8 cellular contexts compared by ENCODE assay signal in the genomic region with DNA sequence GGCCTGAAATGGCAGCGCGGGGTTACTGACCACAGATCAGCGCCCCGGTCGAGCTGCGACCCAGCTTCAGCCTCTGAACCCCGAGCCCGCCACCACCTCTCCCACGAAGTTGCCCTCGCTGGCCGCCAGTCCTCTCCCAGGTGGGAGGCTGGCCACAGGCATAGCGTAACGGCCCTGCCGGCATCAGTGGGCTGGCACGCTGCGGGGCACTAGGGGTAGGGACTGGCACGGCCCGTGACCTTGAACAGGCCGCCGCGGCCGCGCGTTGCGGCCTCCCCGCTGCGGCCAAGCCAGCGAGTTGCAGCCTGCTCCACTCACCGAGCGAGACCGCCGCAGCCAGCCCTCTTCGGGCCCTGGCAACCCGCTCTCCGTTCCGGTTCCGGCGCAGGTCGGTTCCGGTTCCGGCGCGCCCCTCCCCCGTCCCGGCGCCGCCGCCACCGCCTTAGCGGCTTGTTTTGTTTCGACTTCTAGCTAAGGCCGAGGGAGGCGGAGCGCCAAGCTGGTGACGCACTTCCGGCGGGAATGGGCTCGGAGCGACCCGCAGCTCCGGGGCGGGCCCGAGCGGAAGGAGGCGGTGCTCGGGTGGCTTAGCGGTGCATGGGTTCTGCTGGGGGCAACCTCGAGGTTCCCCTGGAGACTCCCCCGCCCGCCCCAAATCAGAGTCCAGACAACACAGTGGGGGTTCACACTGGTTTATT. TPM values are rescaled to one million over a fixed set of nuclear protein-coding genes. Genes with fewer than 3 reads are reported as not detected.
A peak's percentile ranks its signal among the peaks of the same experiment; 100 is the strongest.
DNase-seq lines count a peak whose midpoint lies in the region; ATAC-seq and TF ChIP-seq lines count a peak whose summit lies in the region.

A gene with protein sequence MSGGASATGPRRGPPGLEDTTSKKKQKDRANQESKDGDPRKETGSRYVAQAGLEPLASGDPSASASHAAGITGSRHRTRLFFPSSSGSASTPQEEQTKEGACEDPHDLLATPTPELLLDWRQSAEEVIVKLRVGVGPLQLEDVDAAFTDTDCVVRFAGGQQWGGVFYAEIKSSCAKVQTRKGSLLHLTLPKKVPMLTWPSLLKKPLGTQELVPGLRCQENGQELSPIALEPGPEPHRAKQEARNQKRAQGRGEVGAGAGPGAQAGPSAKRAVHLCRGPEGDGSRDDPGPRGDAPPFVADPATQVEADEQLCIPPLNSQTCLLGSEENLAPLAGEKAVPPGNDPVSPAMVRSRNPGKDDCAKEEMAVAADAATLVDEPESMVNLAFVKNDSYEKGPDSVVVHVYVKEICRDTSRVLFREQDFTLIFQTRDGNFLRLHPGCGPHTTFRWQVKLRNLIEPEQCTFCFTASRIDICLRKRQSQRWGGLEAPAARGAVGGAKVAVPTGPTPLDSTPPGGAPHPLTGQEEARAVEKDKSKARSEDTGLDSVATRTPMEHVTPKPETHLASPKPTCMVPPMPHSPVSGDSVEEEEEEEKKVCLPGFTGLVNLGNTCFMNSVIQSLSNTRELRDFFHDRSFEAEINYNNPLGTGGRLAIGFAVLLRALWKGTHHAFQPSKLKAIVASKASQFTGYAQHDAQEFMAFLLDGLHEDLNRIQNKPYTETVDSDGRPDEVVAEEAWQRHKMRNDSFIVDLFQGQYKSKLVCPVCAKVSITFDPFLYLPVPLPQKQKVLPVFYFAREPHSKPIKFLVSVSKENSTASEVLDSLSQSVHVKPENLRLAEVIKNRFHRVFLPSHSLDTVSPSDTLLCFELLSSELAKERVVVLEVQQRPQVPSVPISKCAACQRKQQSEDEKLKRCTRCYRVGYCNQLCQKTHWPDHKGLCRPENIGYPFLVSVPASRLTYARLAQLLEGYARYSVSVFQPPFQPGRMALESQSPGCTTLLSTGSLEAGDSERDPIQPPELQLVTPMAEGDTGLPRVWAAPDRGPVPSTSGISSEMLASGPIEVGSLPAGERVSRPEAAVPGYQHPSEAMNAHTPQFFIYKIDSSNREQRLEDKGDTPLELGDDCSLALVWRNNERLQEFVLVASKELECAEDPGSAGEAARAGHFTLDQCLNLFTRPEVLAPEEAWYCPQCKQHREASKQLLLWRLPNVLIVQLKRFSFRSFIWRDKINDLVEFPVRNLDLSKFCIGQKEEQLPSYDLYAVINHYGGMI (N-terminal part only) (minus strand): TSS at position 386 of the 698 bp plus-strand sequence. CDS start 1,678 bp downstream, outside the sequence.

- H3K9me3 Mint-ChIP-seq in GM23338 = no peaks in the 10 kb centered on the region; the same call in 2 of the 3 replicates

- peaks cover 10% of the 10 kb centered on the region for H3K79me2 ChIP-seq in GM23338 (replicated peaks; ENCODE audit: insufficient read depth)

- H3K27me3 Mint-ChIP-seq in GM23338 (ENCODE audit: insufficient read depth, low read depth, poor library complexity) = peaks cover 7% of the 10 kb centered on the region

- H3K27ac ChIP-seq in GM23338 (ENCODE audit: low read depth) = peak within 1 kb of the TSS; percentile 98

- H3K27me3 ChIP-seq in GM23338 (ENCODE audit: insufficient read depth) = no peaks in the 10 kb centered on the region

- peak within 1 kb of the TSS; percentile 96 for H3K4me2 ChIP-seq in GM23338

- no peaks in the 10 kb centered on the region for H3K9me2 ChIP-seq in GM23338 (ENCODE audit: insufficient read depth)

- in situ Hi-C loops in SK-MEL-5 (cut with HindIII; ENCODE audit: low pct_unique_long_range_greater_than_20kb, low sequenced_read_pairs) = no loop called here

- peaks cover 6% of the 10 kb centered on the region for H3K36me3 ChIP-seq in GM23338 (ENCODE audit: insufficient read depth)

- peak within 1 kb of the TSS; percentile 87 for H3K4me3 Mint-ChIP-seq in GM23338

- H3K4me3 ChIP-seq in GM23338 = peak within 1 kb of the TSS; percentile 94

- H3K4me1 ChIP-seq in GM23338 (ENCODE audit: insufficient read depth) = peaks cover 4% of the 10 kb centered on the region; the same call in 1 of the 2 replicates

- no peak for TF ChIP-seq CTCF in GM23338 (conservative IDR thresholded peaks at IDR 0.05; ENCODE audit: low read depth in 2 of 2)

- peaks cover 35% of the 10 kb centered on the region for H3K36me3 Mint-ChIP-seq in GM23338 (ENCODE audit: low read depth)

- peak within 1 kb of the TSS; percentile 84; the same call in 1 of the 2 replicates for H2AFZ ChIP-seq in GM23338

- peaks cover 4% of the 10 kb centered on the region; the same call in 2 of the 3 replicates for H3K4me1 Mint-ChIP-seq in GM23338

- DNase-seq in ELR (ENCODE audit: low read depth) (peak; percentile 91), GM23338 (ENCODE audit: low spot score) (peak; percentile 97), M059J (ENCODE audit: low read depth) (peak; percentile 81), SK-MEL-5 (ENCODE audit: low read depth, low spot score) (peak; percentile 94), foreskin melanocyte (peak; percentile 86), non-pigmented ciliary epithelial cell (ENCODE audit: low read depth) (peak; percentile 49), superior temporal gyrus (ENCODE audit: extremely low spot score) (peak; percentile 97)
- peak; percentile 95 for DNase-seq in activated naive CD4-positive, alpha-beta T cell treated with Interleukin-2 at 50 U/mL for 16 hours

- peak within 1 kb of the TSS; percentile 83 for H3K27ac Mint-ChIP-seq in GM23338

- peak; percentile 97 for ATAC-seq in GM23338

- H3F3A ChIP-seq in GM23338 (replicated peaks; ENCODE audit: low read depth) = peaks cover 21% of the 10 kb centered on the region

- no peaks in the 10 kb centered on the region for H4K20me1 ChIP-seq in GM23338 (replicated peaks; ENCODE audit: insufficient read depth)

TF ChIP-seq in GM23338, 12 proteins besides CTCF, POLR2A, EP300 and RAD21 (continues in another document):
- TF ChIP-seq CREB1 (CRISPR knock-in tag; IDR thresholded peaks at IDR 0.05; ENCODE audit: low read depth) (peak; percentile 89), EZH2 (IDR thresholded peaks at IDR 0.05; ENCODE audit: low read depth, unreplicated experiment) (no peak), ZNF331 (CRISPR knock-in tag; IDR thresholded peaks at IDR 0.05; ENCODE audit: low read depth) (no peak), POLR2AphosphoS5 (IDR thresholded peaks at IDR 0.05; ENCODE audit: low read depth) (peak; percentile 80)
- TF ChIP-seq, protein P1, sequence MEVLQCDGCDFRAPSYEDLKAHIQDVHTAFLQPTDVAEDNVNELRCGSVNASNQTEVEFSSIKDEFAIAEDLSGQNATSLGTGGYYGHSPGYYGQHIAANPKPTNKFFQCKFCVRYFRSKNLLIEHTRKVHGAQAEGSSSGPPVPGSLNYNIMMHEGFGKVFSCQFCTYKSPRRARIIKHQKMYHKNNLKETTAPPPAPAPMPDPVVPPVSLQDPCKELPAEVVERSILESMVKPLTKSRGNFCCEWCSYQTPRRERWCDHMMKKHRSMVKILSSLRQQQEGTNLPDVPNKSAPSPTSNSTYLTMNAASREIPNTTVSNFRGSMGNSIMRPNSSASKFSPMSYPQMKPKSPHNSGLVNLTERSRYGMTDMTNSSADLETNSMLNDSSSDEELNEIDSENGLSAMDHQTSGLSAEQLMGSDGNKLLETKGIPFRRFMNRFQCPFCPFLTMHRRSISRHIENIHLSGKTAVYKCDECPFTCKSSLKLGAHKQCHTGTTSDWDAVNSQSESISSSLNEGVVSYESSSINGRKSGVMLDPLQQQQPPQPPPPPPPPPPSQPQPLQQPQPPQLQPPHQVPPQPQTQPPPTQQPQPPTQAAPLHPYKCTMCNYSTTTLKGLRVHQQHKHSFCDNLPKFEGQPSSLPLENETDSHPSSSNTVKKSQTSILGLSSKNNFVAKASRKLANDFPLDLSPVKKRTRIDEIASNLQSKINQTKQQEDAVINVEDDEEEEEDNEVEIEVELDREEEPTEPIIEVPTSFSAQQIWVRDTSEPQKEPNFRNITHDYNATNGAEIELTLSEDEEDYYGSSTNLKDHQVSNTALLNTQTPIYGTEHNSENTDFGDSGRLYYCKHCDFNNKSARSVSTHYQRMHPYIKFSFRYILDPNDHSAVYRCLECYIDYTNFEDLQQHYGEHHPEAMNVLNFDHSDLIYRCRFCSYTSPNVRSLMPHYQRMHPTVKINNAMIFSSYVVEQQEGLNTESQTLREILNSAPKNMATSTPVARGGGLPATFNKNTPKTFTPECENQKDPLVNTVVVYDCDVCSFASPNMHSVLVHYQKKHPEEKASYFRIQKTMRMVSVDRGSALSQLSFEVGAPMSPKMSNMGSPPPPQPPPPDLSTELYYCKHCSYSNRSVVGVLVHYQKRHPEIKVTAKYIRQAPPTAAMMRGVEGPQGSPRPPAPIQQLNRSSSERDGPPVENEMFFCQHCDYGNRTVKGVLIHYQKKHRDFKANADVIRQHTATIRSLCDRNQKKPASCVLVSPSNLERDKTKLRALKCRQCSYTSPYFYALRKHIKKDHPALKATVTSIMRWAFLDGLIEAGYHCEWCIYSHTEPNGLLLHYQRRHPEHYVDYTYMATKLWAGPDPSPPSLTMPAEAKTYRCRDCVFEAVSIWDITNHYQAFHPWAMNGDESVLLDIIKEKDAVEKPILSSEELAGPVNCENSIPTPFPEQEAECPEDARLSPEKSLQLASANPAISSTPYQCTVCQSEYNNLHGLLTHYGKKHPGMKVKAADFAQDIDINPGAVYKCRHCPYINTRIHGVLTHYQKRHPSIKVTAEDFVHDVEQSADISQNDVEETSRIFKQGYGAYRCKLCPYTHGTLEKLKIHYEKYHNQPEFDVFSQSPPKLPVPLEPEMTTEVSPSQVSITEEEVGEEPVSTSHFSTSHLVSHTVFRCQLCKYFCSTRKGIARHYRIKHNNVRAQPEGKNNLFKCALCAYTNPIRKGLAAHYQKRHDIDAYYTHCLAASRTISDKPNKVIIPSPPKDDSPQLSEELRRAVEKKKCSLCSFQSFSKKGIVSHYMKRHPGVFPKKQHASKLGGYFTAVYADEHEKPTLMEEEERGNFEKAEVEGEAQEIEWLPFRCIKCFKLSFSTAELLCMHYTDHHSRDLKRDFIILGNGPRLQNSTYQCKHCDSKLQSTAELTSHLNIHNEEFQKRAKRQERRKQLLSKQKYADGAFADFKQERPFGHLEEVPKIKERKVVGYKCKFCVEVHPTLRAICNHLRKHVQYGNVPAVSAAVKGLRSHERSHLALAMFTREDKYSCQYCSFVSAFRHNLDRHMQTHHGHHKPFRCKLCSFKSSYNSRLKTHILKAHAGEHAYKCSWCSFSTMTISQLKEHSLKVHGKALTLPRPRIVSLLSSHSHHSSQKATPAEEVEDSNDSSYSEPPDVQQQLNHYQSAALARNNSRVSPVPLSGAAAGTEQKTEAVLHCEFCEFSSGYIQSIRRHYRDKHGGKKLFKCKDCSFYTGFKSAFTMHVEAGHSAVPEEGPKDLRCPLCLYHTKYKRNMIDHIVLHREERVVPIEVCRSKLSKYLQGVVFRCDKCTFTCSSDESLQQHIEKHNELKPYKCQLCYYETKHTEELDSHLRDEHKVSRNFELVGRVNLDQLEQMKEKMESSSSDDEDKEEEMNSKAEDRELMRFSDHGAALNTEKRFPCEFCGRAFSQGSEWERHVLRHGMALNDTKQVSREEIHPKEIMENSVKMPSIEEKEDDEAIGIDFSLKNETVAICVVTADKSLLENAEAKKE (CRISPR knock-in tag; IDR thresholded peaks at IDR 0.05) = no peak

RNA-seq across cellular contexts. Expression of the gene that starts here (rescaled TPM):
- 56.9 and 62.0 TPM in 2 replicates for total RNA-seq in GM23338 (2014; rRNA removed; shearing (Covaris generic))
- 13.2 and 14.0 TPM in 2 replicates for polyA plus RNA-seq in GM23338 (2016; fragmentation: Nextera tagmentation; extraction: Ambion mirVana)
- total RNA-seq in M059J (2014; rRNA removed; shearing (Covaris generic)) = 13.1 and 34.5 TPM in 2 replicates
- 63.3 and 66.0 TPM in 2 replicates for total RNA-seq in SK-MEL-5 (2014; rRNA removed; shearing (Covaris generic))
- 89.3 and 106 TPM in 2 replicates for polyA plus RNA-seq in SK-MEL-5 (2015; cell fraction: cytosol; rRNA removed)
- 181 and 220 TPM in 2 replicates for polyA plus RNA-seq in SK-MEL-5 (2015; cell fraction: nucleus; rRNA removed)

Comparison
In these comparisons a context has a peak if more than half of its experiments do, and no peak if none do; other contexts are left out.
1. Peak in every context shown above with its lines: DNase-seq, ATAC-seq, H3K4me3 ChIP-seq and H3K27ac ChIP-seq.